Comparison of ENCODE assay signal across 2 cellular contexts in genomic region chr3:4943553-4943952, GRCh38.
TF ChIP-seq lines count a peak whose summit lies in the region.

No MANE protein-coding gene starts in this region.

TF ChIP-seq in K562, 482 proteins besides CTCF, POLR2A, EP300 and RAD21:
- TF ChIP-seq CHD2 (IDR thresholded peaks at IDR 0.05; ENCODE audit: low read depth, low read length), result no peak
- peak; percentile 93 for TF ChIP-seq TEAD2 (tag; IDR thresholded peaks at IDR 0.05)
- peak; percentile 72 for TF ChIP-seq CEBPB (tag; IDR thresholded peaks at IDR 0.05)
- no peak for TF ChIP-seq FOXP4 (CRISPR knock-in tag; IDR thresholded peaks at IDR 0.05; ENCODE audit: borderline replicate concordance)
- peak; percentile 82 for TF ChIP-seq TEAD4 (IDR thresholded peaks at IDR 0.05; ENCODE audit: low read length)
- no peak for TF ChIP-seq TEAD4 (CRISPR knock-in tag; IDR thresholded peaks at IDR 0.05; ENCODE audit: borderline replicate concordance)
- TF ChIP-seq TEAD1 (CRISPR knock-in tag; IDR thresholded peaks at IDR 0.05), result peak; percentile 96 to 97
- no peak for TF ChIP-seq CEBPG (CRISPR knock-in tag; IDR thresholded peaks at IDR 0.05)
- TF ChIP-seq CEBPG (tag; conservative IDR thresholded peaks at IDR 0.05 in 1 of 2, IDR thresholded peaks at IDR 0.05 in 1 of 2), result 0 out of 4 replicates have a peak, but pooled peaks of 1 of the 2 experiments have one; percentile 11
TF ChIP-seq in K562: peak in this region for 5.

TF ChIP-seq in GM12891, 5 proteins besides CTCF, POLR2A, EP300 and RAD21:
- TF ChIP-seq TAF1 (IDR thresholded peaks at IDR 0.05; ENCODE audit: low read depth, low read length), result no peak
- no peak for TF ChIP-seq PAX5 (IDR thresholded peaks at IDR 0.05; ENCODE audit: insufficient read depth, low read length, severe bottlenecking)
- TF ChIP-seq POU2F2 (IDR thresholded peaks at IDR 0.05; ENCODE audit: low read depth, low read length), result no peak
- no peak for TF ChIP-seq SPI1 (IDR thresholded peaks at IDR 0.05; ENCODE audit: low read depth, low read length)
- no peak for TF ChIP-seq POLR2AphosphoS5 (IDR thresholded peaks at IDR 0.05; ENCODE audit: low read depth, low read length)
